ENCODE assay signal across 8 cellular contexts in the genomic region with DNA sequence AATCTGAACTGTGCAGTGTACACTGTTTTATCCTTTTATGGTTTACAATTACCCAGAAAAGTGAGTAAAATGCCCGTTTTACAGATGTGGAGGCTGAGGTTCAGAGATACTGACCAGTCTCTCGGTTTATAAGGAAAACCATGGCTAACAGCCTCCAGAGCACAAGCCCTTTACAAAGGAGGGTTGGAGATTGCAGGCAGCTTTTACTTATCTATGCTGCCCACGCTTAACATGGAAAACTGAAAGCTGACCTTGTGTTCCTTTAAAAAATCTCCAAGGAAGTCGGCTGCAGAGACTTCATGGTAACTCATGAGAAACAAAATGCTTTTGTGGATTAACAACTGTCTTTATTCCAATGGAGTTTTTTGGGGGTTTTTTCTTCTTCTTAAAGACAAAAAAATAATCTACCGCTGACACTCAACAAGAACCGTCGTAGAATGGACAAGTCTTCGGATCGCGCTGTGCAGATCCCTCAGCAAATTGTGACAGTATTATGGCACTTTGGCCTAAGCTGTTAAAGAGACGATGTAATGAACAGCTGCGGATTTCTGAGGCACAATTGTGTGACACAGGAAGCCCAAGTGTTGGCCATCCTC. TPM values are rescaled to one million over a fixed set of nuclear protein-coding genes. Genes with fewer than 3 reads are reported as not detected.
DNase-seq lines count a peak whose midpoint lies in the region; ATAC-seq, FAIRE-seq and TF ChIP-seq lines count a peak whose summit lies in the region.

No MANE protein-coding gene starts in this region.

- intact Hi-C loops in activated T-helper 2 cell treated with anti-CD3 and anti-CD28 coated beads, Interferon-gamma antibody, Interleukin-2, Interleukin-4, amounts not matched to agents 10 μg/mL and 5 μg/mL and 100 μg/mL, durations not matched to agents 14 hours and 24 hours and 36 hours (cut with micrococcal nuclease), result loop anchor here (2.0 to 5.0 kb wide), 3 partner anchors 65 to 1180 kb away; partner anchors contain the start of genes COX15, CUTC and LZTS2

- peaks cover 27% of the 10 kb centered on the region for H3K36me3 Mint-ChIP-seq in activated T-helper 2 cell treated with anti-CD3 and anti-CD28 coated beads, Interferon-gamma antibody, Interleukin-2, Interleukin-4, amounts not matched to agents 10 μg/mL and 5 μg/mL and 100 μg/mL, durations not matched to agents 14 hours and 24 hours and 36 hours (ENCODE audit: low read depth)

- peaks cover 48% of the 10 kb centered on the region for H3K4me1 Mint-ChIP-seq in activated T-helper 2 cell treated with anti-CD3 and anti-CD28 coated beads, Interferon-gamma antibody, Interleukin-2, Interleukin-4, amounts not matched to agents 10 μg/mL and 5 μg/mL and 100 μg/mL, durations not matched to agents 14 hours and 24 hours and 36 hours (ENCODE audit: low read depth)

- FAIRE-seq in GM12892 (lab: Jason Lieb, UNC), result peak; percentile 58

- in situ Hi-C loops in GM13976 (cut with MboI; ENCODE audit: low sequenced_read_pairs, unreplicated experiment), result no loop called here

- no peak for ATAC-seq in GM18511 (IDR thresholded peaks at IDR 0.05; ENCODE audit: unreplicated experiment)

- H3K27ac ChIP-seq in iPS-20b (ENCODE audit: low read length), result no peak overlapping the region
- peak overlapping the region; percentile 94 for H3K27ac ChIP-seq in suprapubic skin

- TF ChIP-seq EP300 in suprapubic skin (IDR thresholded peaks at IDR 0.05), result no peak

- peak overlapping the region; percentile 73; the same call in 1 of the 2 replicates for H3K9ac ChIP-seq in iPS-20b (ENCODE audit: low read depth, low read length)

- no peak for TF ChIP-seq CTCF in suprapubic skin (IDR thresholded peaks at IDR 0.05)
- TF ChIP-seq CTCF in GM13976 (IDR thresholded peaks at IDR 0.05; ENCODE audit: borderline replicate concordance, control extremely low read depth, extremely low read depth, insufficient read depth, missing control alignments), result no peak

- WGBS in suprapubic skin, result 10% methylated on average over 11 of the region's 12 CpGs

- peak overlapping the region; percentile 56 for H3K27ac Mint-ChIP-seq in activated T-helper 2 cell treated with anti-CD3 and anti-CD28 coated beads, Interferon-gamma antibody, Interleukin-2, Interleukin-4, amounts not matched to agents 10 μg/mL and 5 μg/mL and 100 μg/mL, durations not matched to agents 14 hours and 24 hours and 36 hours

- TF ChIP-seq POLR2A in GM12892 (IDR thresholded peaks at IDR 0.05; ENCODE audit: low read depth, low read length) (no peak), suprapubic skin (IDR thresholded peaks at IDR 0.05) (no peak)

- H3K4me3 Mint-ChIP-seq in activated T-helper 2 cell treated with anti-CD3 and anti-CD28 coated beads, Interferon-gamma antibody, Interleukin-2, Interleukin-4, amounts not matched to agents 10 μg/mL and 5 μg/mL and 100 μg/mL, durations not matched to agents 14 hours and 24 hours and 36 hours (ENCODE audit: low read depth), result peak overlapping the region; percentile 96

- H3K9me3 ChIP-seq in iPS-20b (ENCODE audit: insufficient read depth, low read depth, low read length) (no peaks in the 10 kb centered on the region), suprapubic skin (no peaks in the 10 kb centered on the region)

- DNase-seq in A172 (ENCODE audit: low spot score), result peak; percentile 14
- DNase-seq in GM12892 (ENCODE audit: insufficient read length), result no peak
- DNase-seq in activated T-helper 2 cell treated with anti-CD3 and anti-CD28 coated beads, Interferon-gamma antibody, Interleukin-2, Interleukin-4, amounts not matched to agents 10 μg/mL and 5 μg/mL and 100 μg/mL, durations not matched to agents 14 hours and 24 hours and 36 hours (ENCODE audit: low spot score), result no peak
- no peak for DNase-seq in suprapubic skin (ENCODE audit: low spot score in 2 of 2)
- no peak for DNase-seq in GM13976 (ENCODE audit: low spot score)
- DNase-seq in T-helper 9 cell, result no peak

- H3K4me1 ChIP-seq in iPS-20b (ENCODE audit: insufficient read depth, low read length), result peaks cover 12% of the 10 kb centered on the region; the same call in 1 of the 2 replicates
- peaks cover 30% of the 10 kb centered on the region for H3K4me1 ChIP-seq in suprapubic skin

- H3K27me3 Mint-ChIP-seq in activated T-helper 2 cell treated with anti-CD3 and anti-CD28 coated beads, Interferon-gamma antibody, Interleukin-2, Interleukin-4, amounts not matched to agents 10 μg/mL and 5 μg/mL and 100 μg/mL, durations not matched to agents 14 hours and 24 hours and 36 hours (ENCODE audit: low read depth), result no peaks in the 10 kb centered on the region

- no peaks in the 10 kb centered on the region for H3K27me3 ChIP-seq in iPS-20b (ENCODE audit: insufficient read depth, low read length)
- no peaks in the 10 kb centered on the region for H3K27me3 ChIP-seq in suprapubic skin

- H3K4me3 ChIP-seq in iPS-20b (ENCODE audit: low read length) (peak overlapping the region; percentile 89), suprapubic skin (peak overlapping the region; percentile 96)

- no peaks in the 10 kb centered on the region for H3K9me3 Mint-ChIP-seq in activated T-helper 2 cell treated with anti-CD3 and anti-CD28 coated beads, Interferon-gamma antibody, Interleukin-2, Interleukin-4, amounts not matched to agents 10 μg/mL and 5 μg/mL and 100 μg/mL, durations not matched to agents 14 hours and 24 hours and 36 hours

- H3K36me3 ChIP-seq in iPS-20b (ENCODE audit: insufficient read depth, low read depth, low read length) (peaks cover 22% of the 10 kb centered on the region), suprapubic skin (peaks cover 8% of the 10 kb centered on the region)

RNA-seq across cellular contexts. Expression of gene SLF2, which starts 0.7 kb away (rescaled TPM):
- total RNA-seq in A172 (2014; rRNA removed; shearing (Covaris generic)), result 42.4 and 50.0 TPM in 2 replicates
- polyA plus RNA-seq in GM12892 (2012; ENCODE audit: missing spikeins), result 16.2 TPM
- total RNA-seq in activated T-helper 2 cell treated with anti-CD3 and anti-CD28 coated beads, Interferon-gamma antibody, Interleukin-2, Interleukin-4, amounts not matched to agents 10 μg/mL and 5 μg/mL and 100 μg/mL, durations not matched to agents 14 hours and 24 hours and 36 hours, result 32.2 and 34.0 TPM in 2 replicates
- total RNA-seq in suprapubic skin, result 10 to 100 TPM; 11.6 to 41.4 (median 15.6) TPM

RNA-seq across cellular contexts. Expression of gene SEMA4G, which starts 57.2 kb away (rescaled TPM):
- 0.05 TPM in 1 of 2 replicates, not detected in the other for total RNA-seq in A172 (2014; rRNA removed; shearing (Covaris generic))
- polyA plus RNA-seq in GM12892 (2012; ENCODE audit: missing spikeins), result 1.2 TPM
- total RNA-seq in activated T-helper 2 cell treated with anti-CD3 and anti-CD28 coated beads, Interferon-gamma antibody, Interleukin-2, Interleukin-4, amounts not matched to agents 10 μg/mL and 5 μg/mL and 100 μg/mL, durations not matched to agents 14 hours and 24 hours and 36 hours, result 1.3 and 1.6 TPM in 2 replicates
- 10 to 100 TPM; 19.2 to 36.3 (median 30.1) TPM for total RNA-seq in suprapubic skin
